ENCODE assay signal across 1 cellular context in genomic region chr4:3473943-3474335, GRCh38.
TF ChIP-seq lines count a peak whose summit lies in the region.

No MANE protein-coding gene starts in this region.

TF ChIP-seq in H1, 55 proteins besides CTCF, POLR2A, EP300 and RAD21:
- TF ChIP-seq RFX5 (IDR thresholded peaks at IDR 0.05; ENCODE audit: borderline replicate concordance, low read depth, low read length): no peak
